Comparison of ENCODE assay signal across 29 cellular contexts in genomic region chr1:30690115-30690645, GRCh38. TPM values are rescaled to one million over a fixed set of nuclear protein-coding genes. Genes with fewer than 3 reads are reported as not detected.
A peak's percentile ranks its signal among the peaks of the same experiment; 100 is the strongest.
DNase-seq lines count a peak whose midpoint lies in the region; ATAC-seq and TF ChIP-seq lines count a peak whose summit lies in the region.
"Had no signal": no experiment of that assay in that cellular context is flagged by ENCODE, and none has a peak within 500 bp of the region (broad histone marks: within the 10 kb centered on the region; RNA-seq: fewer than 3 reads in every experiment).

No MANE protein-coding gene starts in this region.

- no peak overlapping the region for H3K14ac ChIP-seq in trophoblast cell (ENCODE audit: low read length)

- H3K36me3 ChIP-seq in BLaER1 = no peaks in the 10 kb centered on the region
- no peaks in the 10 kb centered on the region for H3K36me3 ChIP-seq in Peyer's patch
- H3K36me3 ChIP-seq in osteoblast (ENCODE audit: insufficient read depth, low read length) = no peaks in the 10 kb centered on the region
- no peaks in the 10 kb centered on the region for H3K36me3 ChIP-seq in transverse colon
- no peaks in the 10 kb centered on the region for H3K36me3 ChIP-seq in trophoblast cell (ENCODE audit: control insufficient read depth in 1 of 2, insufficient read depth in 2 of 2, low read length in 2 of 2)
- H3K36me3 ChIP-seq: breast epithelium, heart right ventricle, thoracic aorta had no signal

- H3K4me1 ChIP-seq in BLaER1 = peaks cover 43% of the 10 kb centered on the region
- H3K4me1 ChIP-seq in Peyer's patch = peaks cover 0 to 2% (median 0%) of the 10 kb centered on the region in 4 donors
- peaks cover 6% of the 10 kb centered on the region for H3K4me1 ChIP-seq in foreskin keratinocyte
- H3K4me1 ChIP-seq in osteoblast (ENCODE audit: insufficient read depth, low read length) = no peaks in the 10 kb centered on the region
- peaks cover 0 to 12% (median 2%) of the 10 kb centered on the region in 4 donors for H3K4me1 ChIP-seq in transverse colon
- H3K4me1 ChIP-seq in trophoblast cell (ENCODE audit: control insufficient read depth in 1 of 2, insufficient read depth in 2 of 2, low read length in 2 of 2) = peaks cover 0 to 5% of the 10 kb centered on the region in 2 experiments
- H3K4me1 ChIP-seq: breast epithelium had no signal

- no peak overlapping the region for H2BK5ac ChIP-seq in trophoblast cell (ENCODE audit: low read depth, low read length, poor library complexity)

- DNase-seq in Peyer's patch (peak in 2 of 3 donors; percentile 7 to 9), foreskin keratinocyte (no peak), osteoblast (ENCODE audit: insufficient read length, low spot score, missing footprints) (peak; percentile 67), SIG-M5 treated with dmso at 0.1 percent for 504 hours (lab: John Stamatoyannopoulos, UW; ENCODE audit: unreplicated experiment) (no peak), HuH-7 (ENCODE audit: low spot score) (no peak), transverse colon (no peak), trophoblast cell (no peak)
- DNase-seq: activated CD4-positive, CD25-positive, alpha-beta regulatory T cell; activated CD8-positive, alpha-beta T cell treated with anti-CD3 and anti-CD28 coated beads for 36 hours; activated T-cell treated with anti-CD3 and anti-CD28 coated beads for 4 hours; dermis blood vessel endothelial cell; EL; heart right ventricle; left ventricle myocardium superior; MM.1S; mucosa of descending colon; NCI-H1436 treated with DMSO at 0.1 percent for 48 hours; NCI-H510A treated with DMSO at 0.1 percent for 48 hours; small intestine; stimulated activated CD4-positive, alpha-beta T cell treated with anti-CD3 and anti-CD28 coated beads, Interleukin-2, amount 100 ng/mL, for 48 hours; stimulated activated naive CD4-positive, alpha-beta T cell treated with Interleukin-2 at 50 U/mL for 16 hours; T-helper 9 cell had no signal

- no peak overlapping the region for H3K4me3 ChIP-seq in BLaER1
- H3K4me3 ChIP-seq in Peyer's patch = no peak overlapping the region
- no peak overlapping the region for H3K4me3 ChIP-seq in osteoblast (ENCODE audit: insufficient read depth, low read length)
- H3K4me3 ChIP-seq in transverse colon = no peak overlapping the region
- no peak overlapping the region for H3K4me3 ChIP-seq in trophoblast cell (ENCODE audit: low read depth, low read length)
- H3K4me3 ChIP-seq: breast epithelium, heart right ventricle, mucosa of descending colon, thoracic aorta had no signal

- no peak overlapping the region for H3K23ac ChIP-seq in trophoblast cell (ENCODE audit: low read length)

- no peak overlapping the region for H3K18ac ChIP-seq in trophoblast cell (ENCODE audit: low read length)

- H4K8ac ChIP-seq in trophoblast cell (ENCODE audit: low read depth, low read length) = no peak overlapping the region

- no peak overlapping the region for H4K12ac ChIP-seq in trophoblast cell (ENCODE audit: low read depth, low read length)

- no peaks in the 10 kb centered on the region for H3K9me3 ChIP-seq in BLaER1
- no peaks in the 10 kb centered on the region for H3K9me3 ChIP-seq in Peyer's patch
- no peaks in the 10 kb centered on the region for H3K9me3 ChIP-seq in osteoblast (ENCODE audit: low read depth, low read length)
- no peaks in the 10 kb centered on the region for H3K9me3 ChIP-seq in transverse colon
- no peaks in the 10 kb centered on the region for H3K9me3 ChIP-seq in trophoblast cell (ENCODE audit: insufficient read depth, low read depth, low read length)
- H3K9me3 ChIP-seq: breast epithelium, heart right ventricle, mucosa of descending colon, thoracic aorta had no signal

- H3K79me1 ChIP-seq in trophoblast cell (ENCODE audit: low read length) = no peaks in the 10 kb centered on the region

- H3K27me3 ChIP-seq in BLaER1 = peaks cover 14% of the 10 kb centered on the region
- H3K27me3 ChIP-seq in Peyer's patch = peaks cover 0 to under 1% of the 10 kb centered on the region in 2 donors
- H3K27me3 ChIP-seq in foreskin keratinocyte = peaks cover 6% of the 10 kb centered on the region
- peaks cover 25% of the 10 kb centered on the region for H3K27me3 ChIP-seq in osteoblast (ENCODE audit: insufficient read depth, low read length)
- peaks cover 17% of the 10 kb centered on the region for H3K27me3 ChIP-seq in transverse colon
- H3K27me3 ChIP-seq in trophoblast cell (ENCODE audit: insufficient read depth, low read length) = no peaks in the 10 kb centered on the region
- H3K27me3 ChIP-seq: breast epithelium had no signal

- H4K91ac ChIP-seq in trophoblast cell (ENCODE audit: low read depth, low read length) = no peak overlapping the region

- H3K27ac ChIP-seq in BLaER1 (no peak overlapping the region), Peyer's patch (no peak overlapping the region), foreskin keratinocyte (no peak overlapping the region), osteoblast (ENCODE audit: low read depth, low read length) (no peak overlapping the region), transverse colon (no peak overlapping the region), trophoblast cell (ENCODE audit: low read depth, low read length) (no peak overlapping the region)
- H3K27ac ChIP-seq: breast epithelium, epithelial cell of prostate, heart right ventricle, thoracic aorta had no signal

- in situ Hi-C loops in transverse colon (cut with MboI; ENCODE audit: low pct_ligation_motif_present in 1 of 4, low pct_unique_long_range_greater_than_20kb in 1 of 4, low sequenced_read_pairs in 3 of 4) = loop anchor here in 1 of 4 donors (25.0 kb wide), 1 partner anchor 1453 kb away; the partner anchor contains the start of genes MECR and PTPRU

- H2BK120ac ChIP-seq in trophoblast cell (ENCODE audit: insufficient read depth, low read length, poor library complexity) = no peak overlapping the region

- H4K20me1 ChIP-seq in BLaER1 = no peaks in the 10 kb centered on the region
- H4K20me1 ChIP-seq in osteoblast (ENCODE audit: insufficient read depth, low read length) = no peaks in the 10 kb centered on the region

- no peak overlapping the region for H3K4ac ChIP-seq in trophoblast cell (ENCODE audit: low read depth, low read length)

- no peak overlapping the region for H3K9ac ChIP-seq in BLaER1
- H3K9ac ChIP-seq in trophoblast cell (ENCODE audit: low read length) = no peak overlapping the region

- H3K4me2 ChIP-seq in BLaER1 (peak overlapping the region; percentile 82), osteoblast (ENCODE audit: insufficient read depth, low read length) (no peak overlapping the region), trophoblast cell (ENCODE audit: low read length) (no peak overlapping the region)

- TF ChIP-seq POLR2A in Peyer's patch (IDR thresholded peaks at IDR 0.05) (no peak), transverse colon (IDR thresholded peaks at IDR 0.05) (no peak)

- H3K79me2 ChIP-seq in osteoblast (ENCODE audit: insufficient read depth, low read length) (no peaks in the 10 kb centered on the region), trophoblast cell (ENCODE audit: control insufficient read depth, insufficient read depth, low read length, poor library complexity) (no peaks in the 10 kb centered on the region)

- intact Hi-C loops in transverse colon (cut with DNase I; ENCODE audit: low total_unique reads) = no loop called here

- TF ChIP-seq EP300 in transverse colon (IDR thresholded peaks at IDR 0.05; ENCODE audit: low read depth) = no peak

- WGBS in transverse colon (ENCODE audit: low coverage in 1 of 2), 2 donors = 61 to 80% methylated on average over 2 to 3 of the region's 3 CpGs
- WGBS in trophoblast cell (ENCODE audit: extremely low coverage, insufficient coverage, insufficient read length) = no CpG with 5 or more reads among the region's 3 CpGs

- peak; percentile 36 for ATAC-seq in foreskin keratinocyte
- ATAC-seq: activated CD8-positive, alpha-beta T cell treated with anti-CD3 and anti-CD28 coated beads for 36 hours; heart right ventricle; left ventricle myocardium superior; mucosa of descending colon; SK-N-SH treated with all-trans-retinoic acid at 6 μM for 48 hours had no signal

- H2AFZ ChIP-seq in osteoblast (ENCODE audit: low read length) (no peak overlapping the region), trophoblast cell (ENCODE audit: insufficient read depth, low read length, poor library complexity) (no peak overlapping the region)

- H2AK5ac ChIP-seq in trophoblast cell (ENCODE audit: low read length) = no peak overlapping the region

- no peak overlapping the region for H2BK12ac ChIP-seq in trophoblast cell (ENCODE audit: low read length)

- TF ChIP-seq CTCF in Peyer's patch (IDR thresholded peaks at IDR 0.05) (no peak), foreskin keratinocyte (conservative IDR thresholded peaks at IDR 0.05) (no peak), osteoblast (IDR thresholded peaks at IDR 0.05; ENCODE audit: extremely low read depth, low read depth, low read length) (no peak), transverse colon (IDR thresholded peaks at IDR 0.05) (no peak)

RNA-seq across cellular contexts. Expression of gene MATN1, which starts 33.2 kb away (rescaled TPM):
- total RNA-seq in Peyer's patch = not detected
- total RNA-seq in foreskin keratinocyte = 0.07 and 0.14 TPM in 2 replicates
- polyA plus RNA-seq in foreskin keratinocyte = 0.07 TPM in 1 of 2 replicates, not detected in the other
- total RNA-seq in osteoblast = under 0.01 TPM in 1 of 2 replicates, not detected in the other
- total RNA-seq in transverse colon = not detected
- polyA plus RNA-seq in trophoblast cell (2013) = 0.04 and 0.10 TPM in 2 replicates
- total RNA-seq: A673, breast epithelium, heart right ventricle, left ventricle myocardium superior, pulmonary artery endothelial cell had no signal
- polyA plus RNA-seq: heart right ventricle had no signal

Comparison
In these comparisons a context has a peak if more than half of its experiments do, and no peak if none do; other contexts are left out.
1. DNase-seq: peak in Peyer's patch (2 of 3) and osteoblast (single experiment); none in foreskin keratinocyte (0 of 2), SIG-M5 treated with dmso at 0.1 percent for 504 hours (single experiment), HuH-7 (single experiment), transverse colon (single experiment) and trophoblast cell (0 of 2).